1 cellular context compared by ENCODE assay signal in the genomic region with DNA sequence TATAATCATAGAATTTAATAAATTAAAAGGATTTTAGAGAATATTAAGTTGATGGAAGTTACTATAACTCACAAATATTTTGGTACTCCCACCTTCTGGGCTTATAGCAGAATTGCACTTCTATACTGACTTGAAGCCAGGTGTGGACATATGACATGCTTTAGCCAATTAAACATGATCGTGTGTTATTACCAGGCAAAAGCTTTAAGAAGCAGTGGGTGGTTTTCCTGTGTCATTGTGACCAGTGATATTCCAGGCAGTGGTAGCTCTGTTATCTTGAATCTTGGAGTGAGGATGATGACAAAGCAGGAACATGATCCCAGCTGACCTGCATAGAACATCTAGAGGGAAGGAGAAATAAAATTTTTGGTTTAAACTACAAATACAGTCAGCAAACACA.
A peak's percentile ranks its signal among the peaks of the same experiment; 100 is the strongest.
TF ChIP-seq lines count a peak whose summit lies in the region.

No MANE protein-coding gene starts in this region.

TF ChIP-seq in K562, 482 proteins besides CTCF, POLR2A, EP300 and RAD21 (continued from another document):
- TF ChIP-seq, protein P1, sequence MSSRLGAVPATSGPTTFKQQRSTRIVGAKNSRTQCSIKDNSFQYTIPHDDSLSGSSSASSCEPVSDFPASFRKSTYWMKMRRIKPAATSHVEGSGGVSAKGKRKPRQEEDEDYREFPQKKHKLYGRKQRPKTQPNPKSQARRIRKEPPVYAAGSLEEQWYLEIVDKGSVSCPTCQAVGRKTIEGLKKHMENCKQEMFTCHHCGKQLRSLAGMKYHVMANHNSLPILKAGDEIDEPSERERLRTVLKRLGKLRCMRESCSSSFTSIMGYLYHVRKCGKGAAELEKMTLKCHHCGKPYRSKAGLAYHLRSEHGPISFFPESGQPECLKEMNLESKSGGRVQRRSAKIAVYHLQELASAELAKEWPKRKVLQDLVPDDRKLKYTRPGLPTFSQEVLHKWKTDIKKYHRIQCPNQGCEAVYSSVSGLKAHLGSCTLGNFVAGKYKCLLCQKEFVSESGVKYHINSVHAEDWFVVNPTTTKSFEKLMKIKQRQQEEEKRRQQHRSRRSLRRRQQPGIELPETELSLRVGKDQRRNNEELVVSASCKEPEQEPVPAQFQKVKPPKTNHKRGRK (tag; IDR thresholded peaks at IDR 0.05): no peak
- TF ChIP-seq JUNB (CRISPR knock-in tag; conservative IDR thresholded peaks at IDR 0.05): no peak
- TF ChIP-seq, protein P2, sequence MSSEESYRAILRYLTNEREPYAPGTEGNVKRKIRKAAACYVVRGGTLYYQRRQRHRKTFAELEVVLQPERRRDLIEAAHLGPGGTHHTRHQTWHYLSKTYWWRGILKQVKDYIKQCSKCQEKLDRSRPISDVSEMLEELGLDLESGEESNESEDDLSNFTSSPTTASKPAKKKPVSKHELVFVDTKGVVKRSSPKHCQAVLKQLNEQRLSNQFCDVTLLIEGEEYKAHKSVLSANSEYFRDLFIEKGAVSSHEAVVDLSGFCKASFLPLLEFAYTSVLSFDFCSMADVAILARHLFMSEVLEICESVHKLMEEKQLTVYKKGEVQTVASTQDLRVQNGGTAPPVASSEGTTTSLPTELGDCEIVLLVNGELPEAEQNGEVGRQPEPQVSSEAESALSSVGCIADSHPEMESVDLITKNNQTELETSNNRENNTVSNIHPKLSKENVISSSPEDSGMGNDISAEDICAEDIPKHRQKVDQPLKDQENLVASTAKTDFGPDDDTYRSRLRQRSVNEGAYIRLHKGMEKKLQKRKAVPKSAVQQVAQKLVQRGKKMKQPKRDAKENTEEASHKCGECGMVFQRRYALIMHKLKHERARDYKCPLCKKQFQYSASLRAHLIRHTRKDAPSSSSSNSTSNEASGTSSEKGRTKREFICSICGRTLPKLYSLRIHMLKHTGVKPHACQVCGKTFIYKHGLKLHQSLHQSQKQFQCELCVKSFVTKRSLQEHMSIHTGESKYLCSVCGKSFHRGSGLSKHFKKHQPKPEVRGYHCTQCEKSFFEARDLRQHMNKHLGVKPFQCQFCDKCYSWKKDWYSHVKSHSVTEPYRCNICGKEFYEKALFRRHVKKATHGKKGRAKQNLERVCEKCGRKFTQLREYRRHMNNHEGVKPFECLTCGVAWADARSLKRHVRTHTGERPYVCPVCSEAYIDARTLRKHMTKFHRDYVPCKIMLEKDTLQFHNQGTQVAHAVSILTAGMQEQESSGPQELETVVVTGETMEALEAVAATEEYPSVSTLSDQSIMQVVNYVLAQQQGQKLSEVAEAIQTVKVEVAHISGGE (CRISPR knock-in tag; IDR thresholded peaks at IDR 0.05): no peak
- no peak for TF ChIP-seq ZNF146 (CRISPR knock-in tag; IDR thresholded peaks at IDR 0.05; ENCODE audit: unreplicated experiment)
- no peak for TF ChIP-seq SRSF9 (IDR thresholded peaks at IDR 0.05; ENCODE audit: borderline replicate concordance, low read depth, low read length)
- no peak for TF ChIP-seq RBM25 (IDR thresholded peaks at IDR 0.05; ENCODE audit: low read depth, low read length, severe bottlenecking)
- no peak for TF ChIP-seq ZNF695 (CRISPR knock-in tag; IDR thresholded peaks at IDR 0.05)
- TF ChIP-seq, protein P3, sequence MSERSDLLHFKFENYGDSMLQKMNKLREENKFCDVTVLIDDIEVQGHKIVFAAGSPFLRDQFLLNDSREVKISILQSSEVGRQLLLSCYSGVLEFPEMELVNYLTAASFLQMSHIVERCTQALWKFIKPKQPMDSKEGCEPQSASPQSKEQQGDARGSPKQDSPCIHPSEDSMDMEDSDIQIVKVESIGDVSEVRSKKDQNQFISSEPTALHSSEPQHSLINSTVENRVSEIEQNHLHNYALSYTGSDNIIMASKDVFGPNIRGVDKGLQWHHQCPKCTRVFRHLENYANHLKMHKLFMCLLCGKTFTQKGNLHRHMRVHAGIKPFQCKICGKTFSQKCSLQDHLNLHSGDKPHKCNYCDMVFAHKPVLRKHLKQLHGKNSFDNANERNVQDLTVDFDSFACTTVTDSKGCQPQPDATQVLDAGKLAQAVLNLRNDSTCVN (CRISPR knock-in tag; IDR thresholded peaks at IDR 0.05): no peak
- peak; percentile 44; the same call in 1 of the 2 replicates for TF ChIP-seq GATA2 (CRISPR knock-in tag; IDR thresholded peaks at IDR 0.05)
- TF ChIP-seq, protein P4, sequence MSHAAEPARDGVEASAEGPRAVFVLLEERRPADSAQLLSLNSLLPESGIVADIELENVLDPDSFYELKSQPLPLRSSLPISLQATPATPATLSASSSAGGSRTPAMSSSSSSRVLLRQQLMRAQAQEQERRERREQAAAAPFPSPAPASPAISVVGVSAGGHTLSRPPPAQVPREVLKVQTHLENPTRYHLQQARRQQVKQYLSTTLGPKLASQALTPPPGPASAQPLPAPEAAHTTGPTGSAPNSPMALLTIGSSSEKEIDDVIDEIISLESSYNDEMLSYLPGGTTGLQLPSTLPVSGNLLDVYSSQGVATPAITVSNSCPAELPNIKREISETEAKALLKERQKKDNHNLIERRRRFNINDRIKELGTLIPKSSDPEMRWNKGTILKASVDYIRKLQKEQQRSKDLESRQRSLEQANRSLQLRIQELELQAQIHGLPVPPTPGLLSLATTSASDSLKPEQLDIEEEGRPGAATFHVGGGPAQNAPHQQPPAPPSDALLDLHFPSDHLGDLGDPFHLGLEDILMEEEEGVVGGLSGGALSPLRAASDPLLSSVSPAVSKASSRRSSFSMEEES (CRISPR knock-in tag; IDR thresholded peaks at IDR 0.05): no peak
TF ChIP-seq in K562: peak in this region for 44.
